In genomic region chr6:88177961-88178464, GRCh38 we compare ENCODE assay signal across 10 cellular contexts. TPM values are rescaled to one million over a fixed set of nuclear protein-coding genes. Genes with fewer than 3 reads are reported as not detected.
DNase-seq lines count a peak whose midpoint lies in the region; ATAC-seq and TF ChIP-seq lines count a peak whose summit lies in the region.
"Had no signal": no experiment of that assay in that cellular context is flagged by ENCODE, and none has a peak within 500 bp of the region (broad histone marks: within the 10 kb centered on the region; RNA-seq: fewer than 3 reads in every experiment).

No MANE protein-coding gene starts in this region.

- H3K9me3 ChIP-seq in mucosa of descending colon (no peaks in the 10 kb centered on the region), suprapubic skin (no peaks in the 10 kb centered on the region)

- H3K9me3 Mint-ChIP-seq in activated T-cell treated with anti-CD3 and anti-CD28 coated beads, Interleukin-2, amount 50 U/mL, for 72 hours, result peaks cover 2 to 3% of the 10 kb centered on the region in 2 donors
- H3K9me3 Mint-ChIP-seq: activated naive CD4-positive, alpha-beta T cell treated with anti-CD3 and anti-CD28 coated beads for 36 hours had no signal

- H3K27me3 ChIP-seq in foreskin keratinocyte (no peaks in the 10 kb centered on the region), suprapubic skin (no peaks in the 10 kb centered on the region)

- no peaks in the 10 kb centered on the region for H3K36me3 Mint-ChIP-seq in activated T-cell treated with anti-CD3 and anti-CD28 coated beads, Interleukin-2, amount 50 U/mL, for 72 hours (ENCODE audit: insufficient read depth in 2 of 2)

- H3K4me1 Mint-ChIP-seq in activated T-cell treated with anti-CD3 and anti-CD28 coated beads, Interleukin-2, amount 50 U/mL, for 72 hours (ENCODE audit: low read depth), result no peaks in the 10 kb centered on the region

- H3K4me3 ChIP-seq in mucosa of descending colon (no peak overlapping the region), suprapubic skin (no peak overlapping the region)

- intact Hi-C loops in mucosa of descending colon (cut with DNase I, micrococcal nuclease), result no loop called here

- DNase-seq in NOMO-1 treated with dmso at 0.1 percent for 144 hours (lab: John Stamatoyannopoulos, UW; ENCODE audit: unreplicated experiment) (peak; percentile 32), mucosa of descending colon (no peak), GM19238 (ENCODE audit: insufficient read length, low spot score) (no peak), foreskin keratinocyte (no peak), suprapubic skin (ENCODE audit: low spot score in 2 of 2) (no peak)
- no peak for DNase-seq in activated T-cell treated with anti-CD3 and anti-CD28 coated beads, Interleukin-2, amount 50 U/mL, for 72 hours
- DNase-seq: activated naive CD4-positive, alpha-beta T cell treated with anti-CD3 and anti-CD28 coated beads for 36 hours; NCI-H69 had no signal

- H3K27ac Mint-ChIP-seq in activated T-cell treated with anti-CD3 and anti-CD28 coated beads, Interleukin-2, amount 50 U/mL, for 72 hours, result no peak overlapping the region
- H3K27ac Mint-ChIP-seq: activated naive CD4-positive, alpha-beta T cell treated with anti-CD3 and anti-CD28 coated beads for 36 hours had no signal

- H3K27me3 Mint-ChIP-seq in activated T-cell treated with anti-CD3 and anti-CD28 coated beads, Interleukin-2, amount 50 U/mL, for 72 hours (ENCODE audit: low read depth), result peaks cover 28% of the 10 kb centered on the region

- H3K27ac ChIP-seq in foreskin keratinocyte (no peak overlapping the region), suprapubic skin (no peak overlapping the region)

- ATAC-seq in GM18909 (IDR thresholded peaks at IDR 0.05; ENCODE audit: poor library complexity, unreplicated experiment), result peak; percentile 65
- peak; percentile 50 for ATAC-seq in HG02884 (IDR thresholded peaks at IDR 0.05; ENCODE audit: unreplicated experiment)
- peak; percentile 41 for ATAC-seq in mucosa of descending colon
- ATAC-seq in foreskin keratinocyte, result no peak
- ATAC-seq in activated T-cell treated with anti-CD3 and anti-CD28 coated beads, Interleukin-2, amount 50 U/mL, for 72 hours (replicated peaks in 1 of 2), result no peak

- H3K36me3 ChIP-seq in mucosa of descending colon (ENCODE audit: low read depth) (no peaks in the 10 kb centered on the region), suprapubic skin (no peaks in the 10 kb centered on the region)

- no peak for TF ChIP-seq CTCF in mucosa of descending colon (IDR thresholded peaks at IDR 0.05)
- TF ChIP-seq CTCF in foreskin keratinocyte (conservative IDR thresholded peaks at IDR 0.05), result no peak
- TF ChIP-seq CTCF in suprapubic skin (IDR thresholded peaks at IDR 0.05), result no peak

- H3K4me1 ChIP-seq in mucosa of descending colon (ENCODE audit: low read depth), result no peaks in the 10 kb centered on the region
- no peaks in the 10 kb centered on the region for H3K4me1 ChIP-seq in foreskin keratinocyte
- no peaks in the 10 kb centered on the region for H3K4me1 ChIP-seq in suprapubic skin

- WGBS in suprapubic skin, result 72% methylated on average over 3 of the region's 3 CpGs

- no peak for TF ChIP-seq POLR2A in suprapubic skin (IDR thresholded peaks at IDR 0.05)

- no peak for TF ChIP-seq EP300 in suprapubic skin (IDR thresholded peaks at IDR 0.05)

- H3K4me3 Mint-ChIP-seq in activated T-cell treated with anti-CD3 and anti-CD28 coated beads, Interleukin-2, amount 50 U/mL, for 72 hours, result no peak overlapping the region
- H3K4me3 Mint-ChIP-seq: activated naive CD4-positive, alpha-beta T cell treated with anti-CD3 and anti-CD28 coated beads for 36 hours had no signal

RNA-seq across cellular contexts. Expression of gene CNR1, which starts 11.9 kb away (rescaled TPM):
- 10 to 100 TPM in 1 of 3 donors, 1 to 10 TPM in 2; 3.5 to 17.3 (median 4.1) TPM for total RNA-seq in mucosa of descending colon
- total RNA-seq in foreskin keratinocyte, result not detected in 2 replicates
- polyA plus RNA-seq in foreskin keratinocyte, result not detected in 2 replicates
- total RNA-seq in suprapubic skin, result 10 to 100 TPM in 1 of 4 donors, 1 to 10 TPM in 3; 3.7 to 12.2 (median 6.4) TPM
- under 1 TPM; 0.19 to 0.37 TPM for total RNA-seq in activated T-cell treated with anti-CD3 and anti-CD28 coated beads, Interleukin-2, amount 50 U/mL, for 72 hours
- total RNA-seq: activated naive CD4-positive, alpha-beta T cell treated with anti-CD3 and anti-CD28 coated beads for 36 hours had no signal

Comparison
In these comparisons a context has a peak if more than half of its experiments do, and no peak if none do; other contexts are left out.
1. ATAC-seq: peak in GM18909 (single experiment), HG02884 (single experiment) and mucosa of descending colon (single experiment); none in foreskin keratinocyte (single experiment) and activated T-cell treated with anti-CD3 and anti-CD28 coated beads, Interleukin-2, amount 50 U/mL, for 72 hours (0 of 2).